In genomic region chr6:44386364-44386928, GRCh38 we compare ENCODE assay signal across 9 cellular contexts. TPM values are rescaled to one million over a fixed set of nuclear protein-coding genes. Genes with fewer than 3 reads are reported as not detected.
DNase-seq lines count a peak whose midpoint lies in the region; ATAC-seq and TF ChIP-seq lines count a peak whose summit lies in the region.
"Had no signal": no experiment of that assay in that cellular context is flagged by ENCODE, and none has a peak within 500 bp of the region (broad histone marks: within the 10 kb centered on the region; RNA-seq: fewer than 3 reads in every experiment).

No MANE protein-coding gene starts in this region.

- DNase-seq in PC-3 (no peak), islet precursor cell (no peak), ureter (ENCODE audit: low spot score) (no peak), NCI-H1105 treated with DMSO at 0.1 percent for 48 hours (lab: John Stamatoyannopoulos, UW) (no peak)
- DNase-seq in stimulated activated CD4-positive, alpha-beta T cell treated with anti-CD3 and anti-CD28 coated beads, Interleukin-15, amount 100 ng/mL, for 24 hours, result no peak

- H3K9ac ChIP-seq in PC-3 (ENCODE audit: low read length), result peak overlapping the region; percentile 98

- H3K4me1 ChIP-seq in PC-3 (ENCODE audit: insufficient read depth, low read length) (peaks cover 24% of the 10 kb centered on the region), neutrophil (ENCODE audit: control insufficient read depth in 1 of 2, insufficient read depth in 1 of 2, low read depth in 1 of 2, low read length in 1 of 2) (peaks cover 31 to 35% of the 10 kb centered on the region in 2 experiments)

- H3K9me3 ChIP-seq in PC-3 (ENCODE audit: low read length) (no peaks in the 10 kb centered on the region), neutrophil (no peaks in the 10 kb centered on the region)

- CTCF ChIA-PET in PC-3 (lab: Charles Lee), result no interaction called here

- peak overlapping the region; percentile 98 for H3K4me2 ChIP-seq in PC-3 (ENCODE audit: low read length)

- H3F3A ChIP-seq in PC-3 (ENCODE audit: low read length, unreplicated experiment), result no peaks in the 10 kb centered on the region

- POLR2A ChIA-PET in PC-3 (lab: Charles Lee; ENCODE audit: unreplicated experiment), result no interaction called here

- intact Hi-C loops in PC-3 (cut with micrococcal nuclease), result no loop called here

- TF ChIP-seq CTCF in PC-3 (conservative IDR thresholded peaks at IDR 0.05; ENCODE audit: low read depth, low read length) (no peak), neutrophil (IDR thresholded peaks at IDR 0.05) (no peak)

- ATAC-seq in PC-3 (peak; percentile 19), esophagus mucosa (peak; percentile 29)

- peaks cover 27% of the 10 kb centered on the region for H4K20me1 ChIP-seq in PC-3 (ENCODE audit: low read length)

- no peaks in the 10 kb centered on the region for H3K27me3 ChIP-seq in PC-3 (ENCODE audit: low read length)
- H3K27me3 ChIP-seq in neutrophil, result peaks cover 6% of the 10 kb centered on the region

- H3K36me3 ChIP-seq in PC-3 (ENCODE audit: low read depth, low read length), result peaks cover 7% of the 10 kb centered on the region
- peaks cover 9% of the 10 kb centered on the region for H3K36me3 ChIP-seq in neutrophil

- H3K79me2 ChIP-seq in PC-3 (ENCODE audit: low read length), result peaks cover 35% of the 10 kb centered on the region

- H2AFZ ChIP-seq in PC-3 (ENCODE audit: low read length), result peak overlapping the region; percentile 98

- no TSS peak for BruUV-seq in PC-3 (replicated peaks; lab: Mats Ljungman, UMichigan)

- H3K9me2 ChIP-seq in PC-3 (replicated peaks; ENCODE audit: low read length), result no peaks in the 10 kb centered on the region

- peak overlapping the region; percentile 75; the same call in 1 of the 2 replicates for H3K27ac ChIP-seq in PC-3 (ENCODE audit: low read length)
- peak overlapping the region; percentile 95 for H3K27ac ChIP-seq in neutrophil

- H3K4me3 ChIP-seq in GM08714 (ENCODE audit: low read length), result peak overlapping the region; percentile 100
- peak overlapping the region; percentile 95 for H3K4me3 ChIP-seq in PC-3 (ENCODE audit: low read length)
- H3K4me3 ChIP-seq in neutrophil (ENCODE audit: low read depth in 1 of 2, low read length in 1 of 2), result peak overlapping the region; percentile 80 to 95

RNA-seq across cellular contexts. Expression of gene CDC5L, which starts 1.1 kb away (rescaled TPM):
- total RNA-seq in PC-3 (2014; rRNA removed) (19.7 and 23.0 TPM in 2 replicates), esophagus mucosa (9.9 TPM), ureter (22.1 TPM)

RNA-seq across cellular contexts. Expression of gene SPATS1, which starts 44.0 kb away (rescaled TPM):
- total RNA-seq in PC-3 (2014; rRNA removed), result not detected in 2 replicates
- not detected for total RNA-seq in esophagus mucosa
- not detected for total RNA-seq in ureter
- total RNA-seq: activated CD8-positive, alpha-beta memory T cell treated with anti-CD3 and anti-CD28 coated beads for 36 hours had no signal
